ENCODE assay signal across 1 cellular context in the genomic region with DNA sequence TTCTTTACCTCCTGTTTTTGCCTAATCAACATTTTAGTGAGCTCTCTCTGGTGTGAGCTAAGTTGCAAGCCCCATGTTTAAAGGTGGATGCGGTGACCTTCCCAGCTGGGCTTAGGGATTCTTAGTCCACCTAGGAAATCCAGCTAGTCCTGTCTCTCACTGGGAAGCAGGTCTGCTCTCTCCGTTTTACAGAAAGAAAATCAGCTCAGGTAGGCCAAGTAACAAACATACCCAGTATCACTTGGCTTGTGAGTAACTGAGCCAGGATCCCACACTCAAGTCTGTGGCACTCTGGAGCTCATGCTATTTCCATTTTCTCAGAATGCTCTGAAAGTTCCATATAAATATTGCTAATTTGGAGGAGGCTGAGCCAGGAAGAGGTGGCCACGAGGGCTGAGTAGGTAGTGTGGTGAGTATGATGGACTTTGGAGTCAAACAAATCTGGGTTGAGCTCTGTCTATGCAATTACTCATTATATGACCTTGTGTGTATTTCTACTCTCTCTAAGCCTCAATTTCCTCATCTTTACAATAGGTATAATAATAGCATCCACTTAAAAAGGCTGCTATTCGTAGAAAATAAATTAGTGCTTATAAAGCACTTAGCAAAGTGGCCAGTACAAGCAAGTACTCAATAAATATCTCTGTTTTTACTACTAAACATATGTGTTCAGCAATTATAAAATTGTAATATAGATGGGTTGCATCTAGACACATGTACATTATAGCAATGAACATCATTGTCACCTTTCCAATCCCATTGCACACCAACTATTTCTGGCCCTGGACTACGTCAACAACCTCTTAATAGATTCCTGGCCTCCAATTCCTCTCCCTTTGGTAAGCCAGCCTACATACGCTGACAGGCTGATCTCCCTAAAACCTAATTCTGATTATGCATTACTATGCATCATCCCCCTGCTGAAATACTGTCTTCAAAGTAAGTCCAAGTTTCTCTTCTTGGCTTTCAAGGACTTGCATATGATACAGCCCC.
TF ChIP-seq lines count a peak whose summit lies in the region.

No MANE protein-coding gene starts in this region.

TF ChIP-seq in HepG2, 621 proteins besides CTCF, POLR2A, EP300 and RAD21 (continued from another document and continues in another):
- no peak for TF ChIP-seq ZNF318 (CRISPR knock-in tag; IDR thresholded peaks at IDR 0.05)
- TF ChIP-seq ZMYM3 (CRISPR knock-in tag; IDR thresholded peaks at IDR 0.05): peak; percentile 89
- 0 out of 2 replicates have a peak, but pooled peaks have one; percentile 42 for TF ChIP-seq IRF2 (CRISPR knock-in tag; IDR thresholded peaks at IDR 0.05)
- no peak for TF ChIP-seq KLF15 (CRISPR knock-in tag; IDR thresholded peaks at IDR 0.05; ENCODE audit: borderline replicate concordance)
- TF ChIP-seq NR2F1 (CRISPR knock-in tag; IDR thresholded peaks at IDR 0.05): peak in 1 of 2 experiments; percentile 78; a peak in 2 of 4 replicates
- TF ChIP-seq ADNP (CRISPR knock-in tag; IDR thresholded peaks at IDR 0.05): peak; percentile 83; the same call in 1 of the 2 replicates
- 0 out of 2 replicates have a peak, but pooled peaks have one; percentile 45 for TF ChIP-seq ZNF878 (CRISPR knock-in tag; IDR thresholded peaks at IDR 0.05)
- peak; percentile 64; the same call in 1 of the 2 replicates for TF ChIP-seq ZNF580 (CRISPR knock-in tag; IDR thresholded peaks at IDR 0.05; ENCODE audit: borderline replicate concordance, low read depth)
- peak; percentile 62 for TF ChIP-seq FOXA3 (CRISPR knock-in tag; IDR thresholded peaks at IDR 0.05)
- TF ChIP-seq SIX1 (CRISPR knock-in tag; IDR thresholded peaks at IDR 0.05; ENCODE audit: borderline replicate concordance): 0 out of 2 replicates have a peak, but pooled peaks have one; percentile 24
- TF ChIP-seq ZNF331 (CRISPR knock-in tag; IDR thresholded peaks at IDR 0.05): 0 out of 2 replicates have a peak, but pooled peaks have one; percentile 37
- TF ChIP-seq RCOR2 (CRISPR knock-in tag; IDR thresholded peaks at IDR 0.05): peak; percentile 98
- TF ChIP-seq RXRB (CRISPR knock-in tag; IDR thresholded peaks at IDR 0.05; ENCODE audit: borderline replicate concordance): peak; percentile 34; the same call in 1 of the 2 replicates
- peak; percentile 66 for TF ChIP-seq FOSL2 (CRISPR knock-in tag; IDR thresholded peaks at IDR 0.05)
- TF ChIP-seq, protein P1, sequence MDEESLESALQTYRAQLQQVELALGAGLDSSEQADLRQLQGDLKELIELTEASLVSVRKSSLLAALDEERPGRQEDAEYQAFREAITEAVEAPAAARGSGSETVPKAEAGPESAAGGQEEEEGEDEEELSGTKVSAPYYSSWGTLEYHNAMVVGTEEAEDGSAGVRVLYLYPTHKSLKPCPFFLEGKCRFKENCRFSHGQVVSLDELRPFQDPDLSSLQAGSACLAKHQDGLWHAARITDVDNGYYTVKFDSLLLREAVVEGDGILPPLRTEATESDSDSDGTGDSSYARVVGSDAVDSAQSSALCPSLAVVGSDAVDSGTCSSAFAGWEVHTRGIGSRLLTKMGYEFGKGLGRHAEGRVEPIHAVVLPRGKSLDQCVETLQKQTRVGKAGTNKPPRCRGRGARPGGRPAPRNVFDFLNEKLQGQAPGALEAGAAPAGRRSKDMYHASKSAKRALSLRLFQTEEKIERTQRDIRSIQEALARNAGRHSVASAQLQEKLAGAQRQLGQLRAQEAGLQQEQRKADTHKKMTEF (CRISPR knock-in tag; IDR thresholded peaks at IDR 0.05): peak; percentile 49
- peak; percentile 26; the same call in 1 of the 2 replicates for TF ChIP-seq ZMYM4 (CRISPR knock-in tag; IDR thresholded peaks at IDR 0.05)
- peak; percentile 36; the same call in 1 of the 2 replicates for TF ChIP-seq FOSL1 (CRISPR knock-in tag; IDR thresholded peaks at IDR 0.05; ENCODE audit: borderline replicate concordance)
- peak; percentile 87 for TF ChIP-seq PHF21A (CRISPR knock-in tag; IDR thresholded peaks at IDR 0.05)
- no peak for TF ChIP-seq DBP (CRISPR knock-in tag; IDR thresholded peaks at IDR 0.05; ENCODE audit: not compliant biosample characterization)
- TF ChIP-seq GATAD2A (CRISPR knock-in tag; IDR thresholded peaks at IDR 0.05): peak; percentile 60; the same call in 1 of the 2 replicates
- TF ChIP-seq MED1 (CRISPR knock-in tag; IDR thresholded peaks at IDR 0.05): peak; percentile 52
- TF ChIP-seq SOX13 (IDR thresholded peaks at IDR 0.05): no peak
- peak in 1 of 2 experiments; percentile 39; a peak in 1 of 4 replicates for TF ChIP-seq SOX13 (CRISPR knock-in tag; conservative IDR thresholded peaks at IDR 0.05 in 1 of 2, IDR thresholded peaks at IDR 0.05 in 1 of 2)
- peak; percentile 74; the same call in 1 of the 2 replicates for TF ChIP-seq ZNF24 (IDR thresholded peaks at IDR 0.05)
- TF ChIP-seq, protein P2, sequence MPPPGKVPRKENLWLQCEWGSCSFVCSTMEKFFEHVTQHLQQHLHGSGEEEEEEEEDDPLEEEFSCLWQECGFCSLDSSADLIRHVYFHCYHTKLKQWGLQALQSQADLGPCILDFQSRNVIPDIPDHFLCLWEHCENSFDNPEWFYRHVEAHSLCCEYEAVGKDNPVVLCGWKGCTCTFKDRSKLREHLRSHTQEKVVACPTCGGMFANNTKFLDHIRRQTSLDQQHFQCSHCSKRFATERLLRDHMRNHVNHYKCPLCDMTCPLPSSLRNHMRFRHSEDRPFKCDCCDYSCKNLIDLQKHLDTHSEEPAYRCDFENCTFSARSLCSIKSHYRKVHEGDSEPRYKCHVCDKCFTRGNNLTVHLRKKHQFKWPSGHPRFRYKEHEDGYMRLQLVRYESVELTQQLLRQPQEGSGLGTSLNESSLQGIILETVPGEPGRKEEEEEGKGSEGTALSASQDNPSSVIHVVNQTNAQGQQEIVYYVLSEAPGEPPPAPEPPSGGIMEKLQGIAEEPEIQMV (CRISPR knock-in tag; IDR thresholded peaks at IDR 0.05; ENCODE audit: low read depth): no peak
- peak; percentile 50 for TF ChIP-seq ARID3A (IDR thresholded peaks at IDR 0.05; ENCODE audit: low read depth, low read length)
- peak; percentile 95 for TF ChIP-seq ZSCAN29 (CRISPR knock-in tag; conservative IDR thresholded peaks at IDR 0.05)
- TF ChIP-seq SRSF4 (IDR thresholded peaks at IDR 0.05; ENCODE audit: low read depth, low read length, poor library complexity, severe bottlenecking): no peak
- no peak for TF ChIP-seq TAF15 (IDR thresholded peaks at IDR 0.05; ENCODE audit: low read depth, low read length, poor library complexity, severe bottlenecking)
- TF ChIP-seq, protein P3, sequence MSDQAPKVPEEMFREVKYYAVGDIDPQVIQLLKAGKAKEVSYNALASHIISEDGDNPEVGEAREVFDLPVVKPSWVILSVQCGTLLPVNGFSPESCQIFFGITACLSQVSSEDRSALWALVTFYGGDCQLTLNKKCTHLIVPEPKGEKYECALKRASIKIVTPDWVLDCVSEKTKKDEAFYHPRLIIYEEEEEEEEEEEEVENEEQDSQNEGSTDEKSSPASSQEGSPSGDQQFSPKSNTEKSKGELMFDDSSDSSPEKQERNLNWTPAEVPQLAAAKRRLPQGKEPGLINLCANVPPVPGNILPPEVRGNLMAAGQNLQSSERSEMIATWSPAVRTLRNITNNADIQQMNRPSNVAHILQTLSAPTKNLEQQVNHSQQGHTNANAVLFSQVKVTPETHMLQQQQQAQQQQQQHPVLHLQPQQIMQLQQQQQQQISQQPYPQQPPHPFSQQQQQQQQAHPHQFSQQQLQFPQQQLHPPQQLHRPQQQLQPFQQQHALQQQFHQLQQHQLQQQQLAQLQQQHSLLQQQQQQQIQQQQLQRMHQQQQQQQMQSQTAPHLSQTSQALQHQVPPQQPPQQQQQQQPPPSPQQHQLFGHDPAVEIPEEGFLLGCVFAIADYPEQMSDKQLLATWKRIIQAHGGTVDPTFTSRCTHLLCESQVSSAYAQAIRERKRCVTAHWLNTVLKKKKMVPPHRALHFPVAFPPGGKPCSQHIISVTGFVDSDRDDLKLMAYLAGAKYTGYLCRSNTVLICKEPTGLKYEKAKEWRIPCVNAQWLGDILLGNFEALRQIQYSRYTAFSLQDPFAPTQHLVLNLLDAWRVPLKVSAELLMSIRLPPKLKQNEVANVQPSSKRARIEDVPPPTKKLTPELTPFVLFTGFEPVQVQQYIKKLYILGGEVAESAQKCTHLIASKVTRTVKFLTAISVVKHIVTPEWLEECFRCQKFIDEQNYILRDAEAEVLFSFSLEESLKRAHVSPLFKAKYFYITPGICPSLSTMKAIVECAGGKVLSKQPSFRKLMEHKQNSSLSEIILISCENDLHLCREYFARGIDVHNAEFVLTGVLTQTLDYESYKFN (CRISPR knock-in tag; conservative IDR thresholded peaks at IDR 0.05): peak; percentile 66
- TF ChIP-seq KDM1A (CRISPR knock-in tag; IDR thresholded peaks at IDR 0.05): peak; percentile 99
- peak; percentile 99 for TF ChIP-seq ZBTB39 (CRISPR knock-in tag; IDR thresholded peaks at IDR 0.05)
